11 cellular contexts compared by ENCODE assay signal in genomic region chr16:70700101-70701020, GRCh38. TPM values are rescaled to one million over a fixed set of nuclear protein-coding genes. Genes with fewer than 3 reads are reported as not detected.
DNase-seq lines count a peak whose midpoint lies in the region; ATAC-seq and TF ChIP-seq lines count a peak whose summit lies in the region.
"Had no signal": no experiment of that assay in that cellular context is flagged by ENCODE, and none has a peak within 500 bp of the region (broad histone marks: within the 10 kb centered on the region; RNA-seq: fewer than 3 reads in every experiment).

No MANE protein-coding gene starts in this region.

- H3K27ac ChIP-seq in body of pancreas (peak overlapping the region in 2 of 4 donors; percentile 10 to 20), suprapubic skin (peak overlapping the region; percentile 77)

- peak; percentile 10 for TF ChIP-seq POLR2A in NB4 (IDR thresholded peaks at IDR 0.05; ENCODE audit: extremely low read depth, insufficient read length)
- peak in 1 of 3 donors; percentile 8 for TF ChIP-seq POLR2A in body of pancreas (IDR thresholded peaks at IDR 0.05)
- no peak for TF ChIP-seq POLR2A in suprapubic skin (IDR thresholded peaks at IDR 0.05)

- no peaks in the 10 kb centered on the region for H3K27me3 ChIP-seq in body of pancreas
- H3K27me3 ChIP-seq in suprapubic skin, result no peaks in the 10 kb centered on the region

- H3K4me1 ChIP-seq in body of pancreas (no peaks in the 10 kb centered on the region), suprapubic skin (peaks cover 100% of the 10 kb centered on the region)

- H3K4me3 ChIP-seq in NB4 (ENCODE audit: low read depth, low read length), result peak overlapping the region; percentile 16
- no peak overlapping the region for H3K4me3 ChIP-seq in body of pancreas
- no peak overlapping the region for H3K4me3 ChIP-seq in suprapubic skin

- no peak for TF ChIP-seq CTCF in NB4 (IDR thresholded peaks at IDR 0.05; ENCODE audit: low read depth, low read length)
- TF ChIP-seq CTCF in body of pancreas (IDR thresholded peaks at IDR 0.05), result no peak
- no peak for TF ChIP-seq CTCF in suprapubic skin (IDR thresholded peaks at IDR 0.05)

- no peaks in the 10 kb centered on the region for H3K9me3 ChIP-seq in body of pancreas
- H3K9me3 ChIP-seq in suprapubic skin, result no peaks in the 10 kb centered on the region

- H3K36me3 ChIP-seq in body of pancreas (replicated peaks in 1 of 2; ENCODE audit: insufficient read depth in 1 of 2, low read depth in 2 of 2) (no peaks in the 10 kb centered on the region), suprapubic skin (no peaks in the 10 kb centered on the region)

- WGBS in body of pancreas, 2 donors, result 78 to 91% methylated on average over 17 to 30 of the region's 30 CpGs
- WGBS in suprapubic skin, result 53% methylated on average over 29 of the region's 30 CpGs

- ATAC-seq in body of pancreas (peak; percentile 43), GM19395 (IDR thresholded peaks at IDR 0.05; ENCODE audit: unreplicated experiment) (no peak), GM18870 (IDR thresholded peaks at IDR 0.05; ENCODE audit: unreplicated experiment) (no peak), GM21576 (IDR thresholded peaks at IDR 0.05; ENCODE audit: unreplicated experiment) (no peak)

- intact Hi-C loops in body of pancreas (cut with DNase I), result no loop called here

- peak; percentile 95 for DNase-seq in NB4 (ENCODE audit: low read depth)
- peak in 3 of 4 donors; percentile 56 to 62 (median 57) for DNase-seq in body of pancreas
- DNase-seq in left kidney (ENCODE audit: low read depth, low spot score), result peak; percentile 58
- DNase-seq in suprapubic skin (ENCODE audit: low spot score in 2 of 2), result no peak
- no peak for DNase-seq in NOMO-1 treated with dmso at 0.1 percent for 144 hours (lab: John Stamatoyannopoulos, UW; ENCODE audit: unreplicated experiment)
- DNase-seq: activated CD4-positive, alpha-beta T cell treated with anti-CD3 and anti-CD28 coated beads, Interleukin-2, amount 50 U/mL, for 4 hours; H7; NCI-H226 had no signal

- no peak for TF ChIP-seq EP300 in suprapubic skin (IDR thresholded peaks at IDR 0.05)

RNA-seq across cellular contexts. Expression of gene MTSS2, which starts 14.5 kb away (rescaled TPM):
- 10 to 100 TPM in 1 of 2 donors, 1 to 10 TPM in 1; 8.8 to 23.4 TPM for total RNA-seq in body of pancreas
- 10 to 100 TPM; 30.1 to 58.7 (median 42.6) TPM for total RNA-seq in suprapubic skin

RNA-seq across cellular contexts. Expression of gene IL34, which starts 54.0 kb away (rescaled TPM):
- total RNA-seq in body of pancreas (1 to 10 TPM in 1 of 2 donors, under 1 TPM in 1; 0.78 to 3.0 TPM), suprapubic skin (100 to 1,000 TPM in 1 of 4 donors, 10 to 100 TPM in 3; 64.2 to 187 (median 92.5) TPM)

Comparison
In these comparisons a context has a peak if more than half of its experiments do, and no peak if none do; other contexts are left out.
1. DNase-seq: peak in NB4 (single experiment), body of pancreas (3 of 4) and left kidney (single experiment); none in suprapubic skin (0 of 2) and NOMO-1 treated with dmso at 0.1 percent for 144 hours (single experiment).
2. RNA of gene IL34, which starts 54.0 kb away (total RNA-seq): 64.2 to 187 TPM in suprapubic skin; 0.78 to 3.0 TPM in body of pancreas; every median in the first group is over 10 times any median in the second.